In genomic region chr9:23160491-23160890, GRCh38 we compare ENCODE assay signal across 35 cellular contexts.
"Had no signal": no experiment of that assay in that cellular context is flagged by ENCODE, and none has a peak within 500 bp of the region (broad histone marks: within the 10 kb centered on the region; RNA-seq: fewer than 3 reads in every experiment).

No MANE protein-coding gene starts in this region.

- H3K9ac ChIP-seq: KMS-11 had no signal

- DNase-seq: Karpas-422, Kasumi-1, KG1, MG63, MM.1S, MV-4-11, NCI-H1048, NCI-H1092, NCI-H1092 treated with DMSO at 0.1 percent for 48 hours, NCI-H1105, NCI-H1105 treated with DMSO at 0.1 percent for 48 hours, NCI-H1417, NCI-H1417 treated with DMSO at 0.1 percent for 48 hours, NCI-H1436, NCI-H1436 treated with DMSO at 0.1 percent for 48 hours, NCI-H146, NCI-H1694, NCI-H1694 treated with DMSO at 0.1 percent for 48 hours, NCI-H187, NCI-H187 treated with DMSO at 0.1 percent for 48 hours, NCI-H1930, NCI-H2029, NCI-H2029 treated with DMSO at 0.1 percent for 48 hours, NCI-H2081, NCI-H2081 treated with DMSO at 0.1 percent for 48 hours, NCI-H2107, NCI-H2171, NCI-H2171 treated with DMSO at 0.1 percent for 48 hours, NCI-H2227 treated with DMSO at 0.1 percent for 48 hours, NCI-H226, NCI-H345, NCI-H446, NCI-H446 treated with DMSO at 0.1 percent for 48 hours, NCI-H510A had no signal

- H3K4me2 ChIP-seq: KMS-11 had no signal

- H3K4me3 ChIP-seq: MG63 had no signal

- H3K27me3 ChIP-seq: MG63 had no signal

- H3K9me3 ChIP-seq: MG63 had no signal

- H3K27ac ChIP-seq: KMS-11 had no signal

- H3K36me3 ChIP-seq: MG63 had no signal
